Comparison of ENCODE assay signal across 18 cellular contexts in the genomic region with DNA sequence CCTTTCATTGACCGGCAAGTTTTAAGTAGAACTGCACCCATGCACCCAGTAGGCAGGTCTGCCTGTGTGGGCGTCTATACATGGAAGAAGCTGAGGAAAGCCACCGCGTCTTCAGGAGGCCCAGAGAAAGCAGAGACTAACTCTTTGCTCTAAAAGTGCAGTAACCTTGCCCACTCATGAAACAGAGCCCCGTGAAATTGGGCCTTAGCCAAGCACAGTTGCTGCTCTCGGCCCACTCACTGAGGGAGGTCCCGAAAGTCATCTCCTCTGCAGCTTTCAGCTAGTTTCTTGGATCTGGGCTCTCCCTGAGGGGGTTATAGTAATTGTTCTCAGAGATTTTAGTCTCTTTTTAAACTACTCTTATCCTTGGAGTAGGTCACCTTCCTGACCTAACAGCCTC.
DNase-seq lines count a peak whose midpoint lies in the region; ATAC-seq, FAIRE-seq and TF ChIP-seq lines count a peak whose summit lies in the region.
"Had no signal": no experiment of that assay in that cellular context is flagged by ENCODE, and none has a peak within 500 bp of the region (broad histone marks: within the 10 kb centered on the region; RNA-seq: fewer than 3 reads in every experiment).

No MANE protein-coding gene starts in this region.

- H3K36me3 Mint-ChIP-seq in CD8-positive, alpha-beta T cell, result peaks cover 85% of the 10 kb centered on the region

- no peak for DNase-seq in CD8-positive, alpha-beta T cell
- peak; percentile 6 for DNase-seq in RPMI8226
- no peak for DNase-seq in sciatic nerve (ENCODE audit: low spot score)
- no peak for DNase-seq in GM12891 (ENCODE audit: insufficient read length, low spot score)
- no peak for DNase-seq in Right ventricle myocardium superior
- DNase-seq: BE2C; CD8-positive, alpha-beta memory T cell; DMS53; GF-D8; GM23248 had no signal

- intact Hi-C loops in CD8-positive, alpha-beta T cell (cut with DNase I, micrococcal nuclease), result no loop called here
- intact Hi-C loops in sciatic nerve (cut with DNase I), result no loop called here
- intact Hi-C loops in Right ventricle myocardium superior (cut with DNase I), result no loop called here

- peaks cover 8% of the 10 kb centered on the region for H3K36me3 ChIP-seq in CD8-positive, alpha-beta T cell (ENCODE audit: insufficient read depth, low read length)
- H3K36me3 ChIP-seq: BE2C had no signal

- H3K9me3 ChIP-seq in CD8-positive, alpha-beta T cell (ENCODE audit: low read length), result no peaks in the 10 kb centered on the region
- H3K9me3 ChIP-seq: A549, BE2C had no signal

- FAIRE-seq in GM12891 (lab: Jason Lieb, UNC), result no peak
- FAIRE-seq: A549, H54, HepG2, HTR-8/SVneo had no signal

- H3K4me1 ChIP-seq in CD8-positive, alpha-beta T cell (ENCODE audit: insufficient read depth, low read length), result no peaks in the 10 kb centered on the region
- H3K4me1 ChIP-seq: A549 had no signal

- H3K27me3 Mint-ChIP-seq in CD8-positive, alpha-beta T cell (ENCODE audit: low read depth), result no peaks in the 10 kb centered on the region
- H3K27me3 Mint-ChIP-seq: CD8-positive, alpha-beta memory T cell had no signal

- no peak overlapping the region for H3K27ac ChIP-seq in CD8-positive, alpha-beta T cell (ENCODE audit: low read depth, low read length)
- H3K27ac ChIP-seq: A549, C4-2B, GM23248 had no signal

- ATAC-seq in CD8-positive, alpha-beta T cell, result no peak
- ATAC-seq in esophagus mucosa (peak; percentile 13), sciatic nerve (peak; percentile 29), Right ventricle myocardium superior (ENCODE audit: poor library complexity) (no peak)
- no peak for ATAC-seq in activated CD4-positive, CD25-positive, alpha-beta regulatory T cell treated with anti-CD3 and anti-CD28 coated beads, Interleukin-2, amount 50 U/mL, for 24 hours
- ATAC-seq: A549, HCT116, HepG2 had no signal

- peaks cover 11% of the 10 kb centered on the region for H3K4me1 Mint-ChIP-seq in CD8-positive, alpha-beta T cell (ENCODE audit: low read depth)

- H3K4me3 Mint-ChIP-seq in CD8-positive, alpha-beta T cell, result no peak overlapping the region
- H3K4me3 Mint-ChIP-seq: CD8-positive, alpha-beta memory T cell had no signal

- peak overlapping the region; percentile 10 for H3K27ac Mint-ChIP-seq in CD8-positive, alpha-beta T cell

- no peak overlapping the region for H3K4me3 ChIP-seq in CD8-positive, alpha-beta T cell (ENCODE audit: low read depth, low read length)
- H3K4me3 ChIP-seq: A549, GM23248 had no signal

- no peaks in the 10 kb centered on the region for H3K9me3 Mint-ChIP-seq in CD8-positive, alpha-beta T cell
- H3K9me3 Mint-ChIP-seq: CD8-positive, alpha-beta memory T cell had no signal

- POLR2A ChIA-PET in CD8-positive, alpha-beta T cell (lab: Charles Lee), result no interaction called here

- no peak for TF ChIP-seq CTCF in CD8-positive, alpha-beta T cell (IDR thresholded peaks at IDR 0.05)

- no peak for TF ChIP-seq POLR2A in GM12891 (IDR thresholded peaks at IDR 0.05; ENCODE audit: low read depth, low read length)

- H3K27me3 ChIP-seq in CD8-positive, alpha-beta T cell (ENCODE audit: insufficient read depth, low read length), result no peaks in the 10 kb centered on the region
- H3K27me3 ChIP-seq: BE2C had no signal

- CTCF ChIA-PET in CD8-positive, alpha-beta T cell (lab: Charles Lee), result interaction anchor here (4.1 kb wide), 1 partner anchor 151 kb away, joined by 10 read pairs; no protein-coding TSS in a partner anchor

TF ChIP-seq in GM12891, 5 proteins besides CTCF, POLR2A, EP300 and RAD21:
- TF ChIP-seq TAF1 (IDR thresholded peaks at IDR 0.05; ENCODE audit: low read depth, low read length) (no peak), PAX5 (IDR thresholded peaks at IDR 0.05; ENCODE audit: insufficient read depth, low read length, severe bottlenecking) (no peak), SPI1 (IDR thresholded peaks at IDR 0.05; ENCODE audit: low read depth, low read length) (no peak), POLR2AphosphoS5 (IDR thresholded peaks at IDR 0.05; ENCODE audit: low read depth, low read length) (no peak), POU2F2 (IDR thresholded peaks at IDR 0.05; ENCODE audit: low read depth, low read length) (no peak)

Comparison
In these comparisons a context has a peak if more than half of its experiments do, and no peak if none do; other contexts are left out.
1. ATAC-seq: peak in esophagus mucosa (single experiment) and sciatic nerve (single experiment); none in CD8-positive, alpha-beta T cell (single experiment), Right ventricle myocardium superior (single experiment) and activated CD4-positive, CD25-positive, alpha-beta regulatory T cell treated with anti-CD3 and anti-CD28 coated beads, Interleukin-2, amount 50 U/mL, for 24 hours (0 of 2).